17 cellular contexts compared by ENCODE assay signal in genomic region chr2:109659356-109660045, GRCh38.
"Had no signal": no experiment of that assay in that cellular context is flagged by ENCODE, and none has a peak within 500 bp of the region (broad histone marks: within the 10 kb centered on the region; RNA-seq: fewer than 3 reads in every experiment).

No MANE protein-coding gene starts in this region.

- H3K9me3 ChIP-seq: gastroesophageal sphincter, right atrium auricular region, transverse colon had no signal

- H3K27ac Mint-ChIP-seq: activated naive CD8-positive, alpha-beta T cell treated with anti-CD3 and anti-CD28 coated beads, Interleukin-2, amount 10 ng/mL, durations not matched to agents 7 days and 5 days had no signal

- DNase-seq: activated CD4-positive, CD25-positive, alpha-beta regulatory T cell treated with anti-CD3 and anti-CD28 coated beads, Interleukin-2, amount 50 U/mL, for 72 hours; activated naive CD4-positive, alpha-beta T cell; activated naive CD8-positive, alpha-beta T cell treated with anti-CD3 and anti-CD28 coated beads, Interleukin-2, amount 10 ng/mL, durations not matched to agents 7 days and 5 days; activated T-cell treated with anti-CD3 and anti-CD28 coated beads for 4 hours; anterior cingulate cortex; cortex of kidney; effector CD8-positive, alpha-beta T cell; left colon; naive thymus-derived CD4-positive, alpha-beta T cell; stimulated activated CD4-positive, alpha-beta T cell treated with anti-CD3 and anti-CD28 coated beads, Interleukin-4, amount 100 ng/mL, for 4 hours; stimulated activated CD8-positive, alpha-beta memory T cell treated with anti-CD3 and anti-CD28 coated beads, Interleukin-4, amount 100 ng/mL, for 48 hours; stimulated activated naive CD8-positive, alpha-beta T cell treated with anti-CD3 and anti-CD28 coated beads, Interleukin-15, Interleukin-2, amounts not matched to agents 100 U/mL and 50 U/mL, for 24 hours; transverse colon had no signal

- H3K4me2 ChIP-seq: smooth muscle cell had no signal

- H3K4me1 Mint-ChIP-seq: activated naive CD8-positive, alpha-beta T cell treated with anti-CD3 and anti-CD28 coated beads, Interleukin-2, amount 10 ng/mL, durations not matched to agents 7 days and 5 days; naive thymus-derived CD4-positive, alpha-beta T cell had no signal

- H3K36me3 ChIP-seq: gastroesophageal sphincter, right atrium auricular region, transverse colon had no signal

- H3K4me3 Mint-ChIP-seq: activated naive CD8-positive, alpha-beta T cell treated with anti-CD3 and anti-CD28 coated beads, Interleukin-2, amount 10 ng/mL, durations not matched to agents 7 days and 5 days; naive thymus-derived CD4-positive, alpha-beta T cell had no signal

- H3K9me3 Mint-ChIP-seq: activated naive CD8-positive, alpha-beta T cell treated with anti-CD3 and anti-CD28 coated beads, Interleukin-2, amount 10 ng/mL, durations not matched to agents 7 days and 5 days; naive thymus-derived CD4-positive, alpha-beta T cell had no signal

- ATAC-seq: gastroesophageal sphincter; naive thymus-derived CD4-positive, alpha-beta T cell; stimulated activated naive CD8-positive, alpha-beta T cell treated with anti-CD3 and anti-CD28 coated beads, Interleukin-15, Interleukin-2, amounts not matched to agents 100 U/mL and 50 U/mL, for 24 hours had no signal

- H3K27ac ChIP-seq: gastroesophageal sphincter, right atrium auricular region, transverse colon had no signal

- H3K27me3 ChIP-seq: gastroesophageal sphincter, right atrium auricular region, transverse colon had no signal

- H3K36me3 Mint-ChIP-seq: activated naive CD8-positive, alpha-beta T cell treated with anti-CD3 and anti-CD28 coated beads, Interleukin-2, amount 10 ng/mL, durations not matched to agents 7 days and 5 days; naive thymus-derived CD4-positive, alpha-beta T cell had no signal

- H3K4me3 ChIP-seq: gastroesophageal sphincter, lung, right atrium auricular region, smooth muscle cell, transverse colon had no signal
